In the genomic region with DNA sequence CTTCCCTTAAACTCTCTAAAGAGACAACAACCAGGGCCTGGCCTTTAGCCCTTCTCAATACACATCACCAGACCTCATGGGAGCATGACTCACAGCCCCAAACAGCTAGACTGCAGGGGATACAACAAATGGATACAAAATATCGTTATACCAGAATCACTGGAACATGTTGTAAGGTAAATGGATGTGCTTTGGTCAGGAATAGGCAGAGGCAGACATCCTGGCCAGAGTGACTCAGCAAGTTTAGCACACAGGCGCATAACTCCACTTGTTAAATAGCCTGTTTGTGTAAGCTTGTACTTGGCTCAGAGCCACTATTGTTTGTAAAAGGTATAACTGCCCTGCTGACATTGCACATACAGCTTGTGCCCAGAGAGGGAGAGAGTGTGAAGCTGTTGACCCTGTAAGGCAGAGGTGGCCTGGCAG, we compare ENCODE assay signal across 13 cellular contexts. TPM values are rescaled to one million over a fixed set of nuclear protein-coding genes. Genes with fewer than 3 reads are reported as not detected.
A peak's percentile ranks its signal among the peaks of the same experiment; 100 is the strongest.
DNase-seq lines count a peak whose midpoint lies in the region; ATAC-seq and TF ChIP-seq lines count a peak whose summit lies in the region.
"Had no signal": no experiment of that assay in that cellular context is flagged by ENCODE, and none has a peak within 500 bp of the region (broad histone marks: within the 10 kb centered on the region; RNA-seq: fewer than 3 reads in every experiment).

No MANE protein-coding gene starts in this region.

- POLR2A ChIA-PET in IMR-90 (lab: Charles Lee; ENCODE audit: unreplicated experiment), result no interaction called here

- H3K4me2 ChIP-seq in IMR-90 (ENCODE audit: low read depth, low read length), result no peak overlapping the region
- H3K4me2 ChIP-seq in mesendoderm (ENCODE audit: low read length), result no peak overlapping the region

- peak overlapping the region; percentile 9 for H2AFZ ChIP-seq in IMR-90 (replicated peaks; ENCODE audit: low read length, poor library complexity)

- no peaks in the 10 kb centered on the region for H3K27me3 ChIP-seq in IMR-90 (ENCODE audit: control insufficient read depth, insufficient read depth, low read length)
- H3K27me3 ChIP-seq in brain microvascular endothelial cell (replicated peaks), result no peaks in the 10 kb centered on the region
- no peaks in the 10 kb centered on the region for H3K27me3 ChIP-seq in mesendoderm (ENCODE audit: insufficient read depth, low read length, poor library complexity)

- peak overlapping the region in 1 of 2 experiments; percentile 31; a peak in 1 of 4 replicates for H4K8ac ChIP-seq in IMR-90 (ENCODE audit: low read depth in 2 of 2, low read length in 2 of 2)
- no peak overlapping the region for H4K8ac ChIP-seq in mesendoderm (ENCODE audit: low read depth, low read length)

- H3K9me1 ChIP-seq in IMR-90 (ENCODE audit: insufficient read depth, low read length), result peaks cover 9% of the 10 kb centered on the region; the same call in 1 of the 2 replicates

- H3K79me1 ChIP-seq in IMR-90 (ENCODE audit: low read depth in 1 of 2, low read length in 2 of 2), result peaks cover 11 to 22% of the 10 kb centered on the region in 2 experiments; a peak in 2 of 4 replicates
- H3K79me1 ChIP-seq in mesendoderm (ENCODE audit: low read length), result no peaks in the 10 kb centered on the region

- 0 out of 2 replicates have a peak overlapping the region, but pooled peaks have one; percentile 10 for H3K27ac ChIP-seq in IMR-90 (ENCODE audit: insufficient read depth, low read length)
- peak overlapping the region; percentile 41 for H3K27ac ChIP-seq in brain microvascular endothelial cell
- H3K27ac ChIP-seq in mesendoderm (ENCODE audit: low read depth, low read length), result no peak overlapping the region

- 80% methylated on average over 1 of the region's 2 CpGs; no CpG with 5 or more reads in 1 of the 2 experiments for WGBS in IMR-90 (ENCODE audit: extremely low coverage in 2 of 2, insufficient read length in 1 of 2), 2 experiments
- no CpG with 5 or more reads among the region's 2 CpGs for WGBS in mesendoderm (ENCODE audit: extremely low coverage, insufficient coverage, low lambda C conversion rate)

- intact Hi-C loops in IMR-90 (cut with micrococcal nuclease), result no loop called here

- H2BK120ac ChIP-seq in IMR-90 (ENCODE audit: low read depth, low read length), result peak overlapping the region; percentile 41; the same call in 1 of the 2 replicates
- no peak overlapping the region for H2BK120ac ChIP-seq in mesendoderm (ENCODE audit: low read depth, low read length)

- dilution Hi-C loops in IMR-90 (cut with HindIII; ENCODE audit: low sequenced_read_pairs, unreplicated experiment), result no loop called here

- no peaks in the 10 kb centered on the region for H3K9me3 ChIP-seq in IMR-90 (ENCODE audit: control insufficient read depth, insufficient read depth, low read length)

- H4K91ac ChIP-seq in IMR-90 (ENCODE audit: insufficient read depth, low read depth, low read length), result peak overlapping the region; percentile 49; the same call in 1 of the 2 replicates

- H3K56ac ChIP-seq in IMR-90 (ENCODE audit: extremely low read depth, insufficient read depth, low read length), result no peak overlapping the region
- H3K56ac ChIP-seq in mesendoderm (ENCODE audit: low read length), result no peak overlapping the region

- no TSS peak for BruUV-seq in IMR-90 (replicated peaks; lab: Mats Ljungman, UMichigan)

- no peak for TF ChIP-seq POLR2A in IMR-90 (IDR thresholded peaks at IDR 0.05; ENCODE audit: low read depth, low read length)

- H2BK15ac ChIP-seq in IMR-90 (ENCODE audit: low read depth, low read length) (no peak overlapping the region), mesendoderm (replicated peaks; ENCODE audit: low read depth) (no peak overlapping the region)

- TF ChIP-seq CTCF in IMR-90 (conservative IDR thresholded peaks at IDR 0.05; ENCODE audit: low read depth, low read length), result no peak
- TF ChIP-seq CTCF in brain microvascular endothelial cell (IDR thresholded peaks at IDR 0.05; ENCODE audit: low read depth, low read length, missing control alignments), result no peak

- ATAC-seq in IMR-90 (ENCODE audit: low read depth), result peak; percentile 90
- no peak for ATAC-seq in HG03457 (IDR thresholded peaks at IDR 0.05; ENCODE audit: unreplicated experiment)
- ATAC-seq in GM21390 (IDR thresholded peaks at IDR 0.05; ENCODE audit: unreplicated experiment), result no peak
- ATAC-seq in HG02798 (IDR thresholded peaks at IDR 0.05; ENCODE audit: poor library complexity, unreplicated experiment), result no peak

- peak overlapping the region; percentile 52 for H3K4ac ChIP-seq in IMR-90 (ENCODE audit: low read depth, low read length)
- H3K4ac ChIP-seq in mesendoderm (ENCODE audit: low read depth, low read length), result no peak overlapping the region

- in situ Hi-C loops in IMR-90 (cut with MboI; ENCODE audit: low sequenced_read_pairs), result no loop called here
- in situ Hi-C loops in brain microvascular endothelial cell (cut with HindIII; ENCODE audit: low pct_ligation_motif_present, low sequenced_read_pairs), result no loop called here

- H3K23ac ChIP-seq in IMR-90 (ENCODE audit: low read depth, low read length) (no peak overlapping the region), mesendoderm (ENCODE audit: low read length) (no peak overlapping the region)

- H2AK5ac ChIP-seq in IMR-90 (ENCODE audit: low read depth, low read length) (peak overlapping the region; percentile 11; the same call in 1 of the 2 replicates), mesendoderm (ENCODE audit: low read length) (no peak overlapping the region)

- H3K4me1 ChIP-seq in IMR-90 (ENCODE audit: control insufficient read depth, insufficient read depth, low read length), result peaks cover 3% of the 10 kb centered on the region
- peaks cover 5% of the 10 kb centered on the region for H3K4me1 ChIP-seq in mesendoderm (ENCODE audit: control insufficient read depth, low read depth, low read length)

- H3K4me3 ChIP-seq in IMR-90 (ENCODE audit: insufficient read depth, low read depth, low read length), result no peak overlapping the region
- H3K4me3 ChIP-seq in brain microvascular endothelial cell (ENCODE audit: low read depth, low read length), result no peak overlapping the region
- H3K4me3 ChIP-seq in mesendoderm (ENCODE audit: low read length), result no peak overlapping the region

- no peak overlapping the region for H3K9ac ChIP-seq in IMR-90 (ENCODE audit: low read depth, low read length)
- no peak overlapping the region for H3K9ac ChIP-seq in mesendoderm (ENCODE audit: low read length)

- H2AK9ac ChIP-seq in IMR-90 (replicated peaks; ENCODE audit: low read depth, low read length, poor library complexity), result peak overlapping the region; percentile 3

- H3K18ac ChIP-seq in IMR-90 (ENCODE audit: low read depth, low read length) (peak overlapping the region; percentile 5), mesendoderm (ENCODE audit: low read length) (no peak overlapping the region)

- peak overlapping the region; percentile 38; the same call in 1 of the 2 replicates for H3K14ac ChIP-seq in IMR-90 (replicated peaks; ENCODE audit: low read depth, low read length)

- H2BK20ac ChIP-seq in IMR-90 (ENCODE audit: low read depth, low read length), result peak overlapping the region; percentile 14; the same call in 1 of the 2 replicates

- no peaks in the 10 kb centered on the region; the same call in 1 of the 2 replicates for H4K20me1 ChIP-seq in IMR-90 (ENCODE audit: insufficient read depth, low read length)

- CTCF ChIA-PET in IMR-90 (lab: Yijun Ruan, JAX), result interaction anchor here (1.8 kb wide), 1 partner anchor 10 kb away, joined by 6 read pairs; no protein-coding TSS in a partner anchor

- TF ChIP-seq RAD21 in IMR-90 (IDR thresholded peaks at IDR 0.05; ENCODE audit: low read length), result no peak

- H3K36me3 ChIP-seq in IMR-90 (ENCODE audit: control insufficient read depth, insufficient read depth, low read length), result peaks cover 9% of the 10 kb centered on the region
- no peaks in the 10 kb centered on the region for H3K36me3 ChIP-seq in brain microvascular endothelial cell (replicated peaks)
- H3K36me3 ChIP-seq in mesendoderm (ENCODE audit: control insufficient read depth, insufficient read depth, low read length), result no peaks in the 10 kb centered on the region

- H2BK5ac ChIP-seq in IMR-90 (ENCODE audit: low read depth, low read length, poor library complexity, severe bottlenecking) (peak overlapping the region; percentile 53), mesendoderm (ENCODE audit: low read length) (no peak overlapping the region)

- H3K79me2 ChIP-seq in mesendoderm (ENCODE audit: control insufficient read depth, insufficient read depth, low read length), result no peaks in the 10 kb centered on the region

- peak; percentile 53 for DNase-seq in COLO829 (ENCODE audit: low spot score)
- DNase-seq in IMR-90, result peak; percentile 68
- peak; percentile 72 for DNase-seq in brain microvascular endothelial cell
- peak; percentile 73 for DNase-seq in mesendoderm
- DNase-seq in D341Med (ENCODE audit: low spot score), result no peak
- DNase-seq: GF-D8, naive B cell, NCI-H187 treated with DMSO at 0.1 percent for 48 hours, T-helper 2 cell had no signal

- peak overlapping the region; percentile 19; the same call in 1 of the 2 replicates for H4K5ac ChIP-seq in IMR-90 (ENCODE audit: low read depth, low read length)
- H4K5ac ChIP-seq in mesendoderm (ENCODE audit: low read length), result no peak overlapping the region

TF ChIP-seq in IMR-90, 13 proteins besides CTCF, POLR2A, EP300 and RAD21:
- TF ChIP-seq MAZ (IDR thresholded peaks at IDR 0.05; ENCODE audit: borderline replicate concordance, low read depth, low read length) (no peak), NFE2L2 (IDR thresholded peaks at IDR 0.05; ENCODE audit: low read depth, low read length) (peak; percentile 91), MAFK (IDR thresholded peaks at IDR 0.05; ENCODE audit: low read depth, low read length) (0 out of 2 replicates have a peak, but pooled peaks have one; percentile 22)
- TF ChIP-seq, protein P1, sequence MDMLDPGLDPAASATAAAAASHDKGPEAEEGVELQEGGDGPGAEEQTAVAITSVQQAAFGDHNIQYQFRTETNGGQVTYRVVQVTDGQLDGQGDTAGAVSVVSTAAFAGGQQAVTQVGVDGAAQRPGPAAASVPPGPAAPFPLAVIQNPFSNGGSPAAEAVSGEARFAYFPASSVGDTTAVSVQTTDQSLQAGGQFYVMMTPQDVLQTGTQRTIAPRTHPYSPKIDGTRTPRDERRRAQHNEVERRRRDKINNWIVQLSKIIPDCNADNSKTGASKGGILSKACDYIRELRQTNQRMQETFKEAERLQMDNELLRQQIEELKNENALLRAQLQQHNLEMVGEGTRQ (IDR thresholded peaks at IDR 0.05; ENCODE audit: low read depth, low read length), result no peak

RNA-seq across cellular contexts. Expression of a gene that starts 18.3 kb away (rescaled TPM):
- 148 and 170 TPM in 2 replicates for total RNA-seq in IMR-90 (2012; rRNA removed)
- 232 and 237 TPM in 2 replicates for polyA plus RNA-seq in IMR-90 (2012; rRNA removed)
- polyA plus RNA-seq in IMR-90 (2012; cell fraction: cytosol; rRNA removed), result 184 and 291 TPM in 2 replicates
- 89.8 and 103 TPM in 2 replicates for polyA plus RNA-seq in IMR-90 (2012; cell fraction: nucleus; rRNA removed; ENCODE audit: low replicate concordance)
- 38.3 TPM for polyA plus RNA-seq in mesendoderm (2013, experiment 1 of 2)
- 38.2 TPM for polyA plus RNA-seq in mesendoderm (2013, experiment 2 of 2)

RNA-seq across cellular contexts. Expression of a gene that starts 46.7 kb away (rescaled TPM):
- not detected in 2 replicates for total RNA-seq in IMR-90 (2012; rRNA removed)
- polyA plus RNA-seq in IMR-90 (2012; rRNA removed), result not detected in 2 replicates
- not detected in 2 replicates for polyA plus RNA-seq in IMR-90 (2012; cell fraction: cytosol; rRNA removed)
- polyA plus RNA-seq in IMR-90 (2012; cell fraction: nucleus; rRNA removed; ENCODE audit: low replicate concordance), result not detected in 2 replicates
- under 0.01 TPM for polyA plus RNA-seq in mesendoderm (2013, experiment 1 of 2)
- polyA plus RNA-seq in mesendoderm (2013, experiment 2 of 2), result not detected
- total RNA-seq: activated T-helper 2 cell treated with anti-CD3 and anti-CD28 coated beads, Interferon-gamma antibody, Interleukin-2, Interleukin-4, amounts not matched to agents 10 μg/mL and 5 μg/mL and 100 μg/mL, durations not matched to agents 14 hours and 24 hours and 36 hours had no signal
